Comparison of ENCODE assay signal across 12 cellular contexts in the genomic region with DNA sequence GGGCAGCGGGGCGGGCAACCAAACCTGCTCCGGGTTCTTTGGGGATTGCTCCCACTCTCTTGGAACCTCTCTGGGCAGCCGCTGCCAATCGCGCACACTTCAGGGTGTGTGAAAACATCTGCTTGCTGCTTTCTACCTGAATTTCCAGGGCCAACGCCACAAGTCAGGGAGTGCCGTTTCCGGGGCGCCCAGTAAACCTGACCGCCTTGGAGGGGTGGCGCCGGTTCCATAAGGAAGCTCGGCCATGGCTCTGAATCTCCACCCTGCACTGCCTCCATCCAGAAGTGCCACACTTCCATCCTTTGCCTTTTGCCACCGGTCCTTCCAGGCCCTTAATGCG. TPM values are rescaled to one million over a fixed set of nuclear protein-coding genes. Genes with fewer than 3 reads are reported as not detected.
DNase-seq lines count a peak whose midpoint lies in the region; ATAC-seq and TF ChIP-seq lines count a peak whose summit lies in the region.
"Had no signal": no experiment of that assay in that cellular context is flagged by ENCODE, and none has a peak within 500 bp of the region (broad histone marks: within the 10 kb centered on the region; RNA-seq: fewer than 3 reads in every experiment).

No MANE protein-coding gene starts in this region.

- no peaks in the 10 kb centered on the region for H3K36me3 ChIP-seq in Panc1 (ENCODE audit: control insufficient read depth, insufficient read depth, low read length)
- H3K36me3 ChIP-seq in duodenal mucosa (ENCODE audit: control insufficient read depth in 1 of 2, insufficient read depth in 2 of 2, low read length in 2 of 2): no peaks in the 10 kb centered on the region
- H3K36me3 ChIP-seq in mesendoderm (ENCODE audit: control insufficient read depth, insufficient read depth, low read length): no peaks in the 10 kb centered on the region
- H3K36me3 ChIP-seq in stomach smooth muscle (ENCODE audit: control insufficient read depth in 2 of 2, insufficient read depth in 2 of 2, low read length in 2 of 2): no peaks in the 10 kb centered on the region

- peak overlapping the region; percentile 29 to 43 for H3K9ac ChIP-seq in duodenal mucosa (ENCODE audit: low read depth in 1 of 2, low read length in 2 of 2)
- peak overlapping the region; percentile 6 for H3K9ac ChIP-seq in mesendoderm (ENCODE audit: low read length)
- H3K9ac ChIP-seq in stomach smooth muscle (ENCODE audit: low read length in 2 of 2): peak overlapping the region in 1 of 2 donors; percentile 60

- H3K9me3 ChIP-seq in Panc1 (ENCODE audit: control insufficient read depth, insufficient read depth, low read depth, low read length): no peaks in the 10 kb centered on the region
- H3K9me3 ChIP-seq in duodenal mucosa (ENCODE audit: control insufficient read depth in 1 of 2, low read length in 2 of 2): no peaks in the 10 kb centered on the region
- no peaks in the 10 kb centered on the region for H3K9me3 ChIP-seq in stomach smooth muscle (ENCODE audit: control insufficient read depth in 2 of 2, low read length in 2 of 2)

- no peak overlapping the region for H3K23ac ChIP-seq in mesendoderm (ENCODE audit: low read length)

- CTCF ChIA-PET in Panc1 (lab: Charles Lee): no interaction called here

- WGBS in mesendoderm (ENCODE audit: extremely low coverage, insufficient coverage, low lambda C conversion rate): no CpG with 5 or more reads among the region's 16 CpGs

- peaks cover 62% of the 10 kb centered on the region for H3K4me1 ChIP-seq in Panc1 (ENCODE audit: control insufficient read depth, insufficient read depth, low read length)
- peaks cover 0 to 10% of the 10 kb centered on the region in 2 donors for H3K4me1 ChIP-seq in duodenal mucosa (ENCODE audit: control insufficient read depth in 1 of 2, insufficient read depth in 2 of 2, low read length in 2 of 2)
- H3K4me1 ChIP-seq in mesendoderm (ENCODE audit: control insufficient read depth, low read depth, low read length): peaks cover 2% of the 10 kb centered on the region
- H3K4me1 ChIP-seq in stomach smooth muscle (ENCODE audit: control insufficient read depth, insufficient read depth, low read length): peaks cover 44% of the 10 kb centered on the region

- H3K27ac ChIP-seq in Panc1 (ENCODE audit: low read length) (peak overlapping the region; percentile 95), duodenal mucosa (ENCODE audit: low read depth, low read length) (peak overlapping the region; percentile 5), mesendoderm (ENCODE audit: low read depth, low read length) (no peak overlapping the region), stomach smooth muscle (ENCODE audit: low read length) (no peak overlapping the region)

- ATAC-seq in Panc1: peak; percentile 39
- no peak for ATAC-seq in HG03025 (IDR thresholded peaks at IDR 0.05; ENCODE audit: low FRiP score, unreplicated experiment)

- no TSS peak for BruUV-seq in Panc1 (replicated peaks; lab: Mats Ljungman, UMichigan)

- H3K79me1 ChIP-seq in mesendoderm (ENCODE audit: low read length): no peaks in the 10 kb centered on the region

- in situ Hi-C loops in Panc1 (cut with HindIII; ENCODE audit: low pct_unique_long_range_greater_than_20kb, low sequenced_read_pairs): no loop called here

- H3K27me3 ChIP-seq in Panc1 (ENCODE audit: control insufficient read depth, insufficient read depth, low read length): no peaks in the 10 kb centered on the region
- H3K27me3 ChIP-seq in duodenal mucosa (ENCODE audit: control insufficient read depth in 1 of 2, insufficient read depth in 2 of 2, low read length in 2 of 2): no peaks in the 10 kb centered on the region
- H3K27me3 ChIP-seq in mesendoderm (ENCODE audit: insufficient read depth, low read length, poor library complexity): peaks cover 4% of the 10 kb centered on the region
- no peaks in the 10 kb centered on the region for H3K27me3 ChIP-seq in stomach smooth muscle (ENCODE audit: control insufficient read depth in 1 of 2, insufficient read depth in 2 of 2, low read length in 2 of 2)

- no peak overlapping the region for H3K18ac ChIP-seq in mesendoderm (ENCODE audit: low read length)

- peak overlapping the region; percentile 18 for H3K56ac ChIP-seq in mesendoderm (ENCODE audit: low read length)

- H3K79me2 ChIP-seq in mesendoderm (ENCODE audit: control insufficient read depth, insufficient read depth, low read length): no peaks in the 10 kb centered on the region

- H2BK15ac ChIP-seq in mesendoderm (replicated peaks; ENCODE audit: low read depth): no peak overlapping the region

- H2AK5ac ChIP-seq in mesendoderm (ENCODE audit: low read length): no peak overlapping the region

- peak overlapping the region; percentile 95 for H3K4me2 ChIP-seq in mesendoderm (ENCODE audit: low read length)

- intact Hi-C loops in Panc1 (cut with micrococcal nuclease; ENCODE audit: unreplicated experiment): no loop called here

- no peak overlapping the region for H2BK5ac ChIP-seq in mesendoderm (ENCODE audit: low read length)

- TF ChIP-seq CTCF in Panc1 (IDR thresholded peaks at IDR 0.05): no peak

- POLR2A ChIA-PET in Panc1 (lab: Charles Lee): interaction anchor here (0.7 kb wide), 1 partner anchor 113 kb away, joined by 3 read pairs; no protein-coding TSS in a partner anchor

- no peak overlapping the region for H2BK120ac ChIP-seq in mesendoderm (ENCODE audit: low read depth, low read length)

- H3K4me3 ChIP-seq in Panc1 (ENCODE audit: low read depth in 2 of 2, low read length in 2 of 2) (peak overlapping the region; percentile 77 to 92), duodenal mucosa (ENCODE audit: low read depth in 1 of 2, low read length in 2 of 2) (peak overlapping the region; percentile 57 to 65), mesendoderm (ENCODE audit: low read length) (no peak overlapping the region), stomach smooth muscle (ENCODE audit: low read length in 2 of 2) (peak overlapping the region; percentile 83 to 91)

- H4K8ac ChIP-seq in mesendoderm (ENCODE audit: low read depth, low read length): no peak overlapping the region

- H3K4ac ChIP-seq in mesendoderm (ENCODE audit: low read depth, low read length): no peak overlapping the region

- H4K5ac ChIP-seq in mesendoderm (ENCODE audit: low read length): no peak overlapping the region

- no peak for DNase-seq in Panc1 (ENCODE audit: low read depth, low spot score)
- no peak for DNase-seq in mesendoderm
- no peak for DNase-seq in HuH-7.5 (ENCODE audit: low spot score)
- no peak for DNase-seq in SKM-1 treated with dmso at 0.1 percent for 144 hours (lab: John Stamatoyannopoulos, UW; ENCODE audit: unreplicated experiment)
- DNase-seq in stimulated activated CD4-positive, alpha-beta T cell treated with anti-CD3 and anti-CD28 coated beads, Interleukin-2, amount 100 ng/mL, for 48 hours: no peak
- DNase-seq: activated CD8-positive, alpha-beta memory T cell treated with anti-CD3 and anti-CD28 coated beads, Interleukin-2, amount 10 ng/mL, durations not matched to agents 7 days and 5 days; EL; HFFc6; NCI-H226 had no signal

RNA-seq across cellular contexts. Expression of a gene that starts 0.7 kb away (rescaled TPM):
- 170 TPM for total RNA-seq in Panc1 (2021; ENCODE audit: unreplicated experiment)
- 113 TPM for polyA plus RNA-seq in Panc1 (2012; ENCODE audit: insufficient read length)
- 2.5 TPM for polyA plus RNA-seq in mesendoderm (2013, experiment 1 of 2)
- 2.6 TPM for polyA plus RNA-seq in mesendoderm (2013, experiment 2 of 2)

Comparison
In these comparisons a context has a peak if more than half of its experiments do, and no peak if none do; other contexts are left out.
1. H3K27ac ChIP-seq: peak in Panc1 (single experiment) and duodenal mucosa (single experiment); none in mesendoderm (single experiment) and stomach smooth muscle (single experiment).